15 cellular contexts compared by ENCODE assay signal in the genomic region with DNA sequence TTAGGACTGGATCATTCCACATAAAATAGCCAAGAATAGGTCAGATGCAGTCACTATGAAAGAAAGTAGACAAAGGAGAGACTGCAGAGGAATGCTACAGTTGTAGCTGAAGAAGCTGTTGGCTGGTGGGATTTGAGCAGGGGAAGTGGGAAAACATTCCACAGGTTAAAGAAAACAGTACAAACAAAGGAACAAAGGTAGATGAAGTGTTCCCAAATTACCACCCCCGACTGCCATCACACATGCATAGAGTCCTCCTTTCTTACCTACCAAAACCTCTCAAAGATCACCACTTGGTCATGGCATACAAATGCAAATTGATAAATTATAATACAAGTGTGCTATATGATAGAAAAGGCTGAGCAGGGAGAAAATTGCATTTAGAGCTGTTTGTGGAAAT. TPM values are rescaled to one million over a fixed set of nuclear protein-coding genes. Genes with fewer than 3 reads are reported as not detected.
A peak's percentile ranks its signal among the peaks of the same experiment; 100 is the strongest.
DNase-seq lines count a peak whose midpoint lies in the region; ATAC-seq and TF ChIP-seq lines count a peak whose summit lies in the region.
"Had no signal": no experiment of that assay in that cellular context is flagged by ENCODE, and none has a peak within 500 bp of the region (broad histone marks: within the 10 kb centered on the region; RNA-seq: fewer than 3 reads in every experiment).

No MANE protein-coding gene starts in this region.

- H3K27me3 ChIP-seq in cardiac muscle cell (no peaks in the 10 kb centered on the region), gastroesophageal sphincter (no peaks in the 10 kb centered on the region)
- no peaks in the 10 kb centered on the region for H3K27me3 ChIP-seq in naive thymus-derived CD4-positive, alpha-beta T cell (ENCODE audit: control insufficient read depth in 2 of 2, insufficient read depth in 2 of 2, low read length in 2 of 2)
- H3K27me3 ChIP-seq: heart right ventricle had no signal

- no peak for TF ChIP-seq POLR2A in gastroesophageal sphincter (IDR thresholded peaks at IDR 0.05)

- H3K4me1 Mint-ChIP-seq in naive thymus-derived CD4-positive, alpha-beta T cell = peaks cover 2 to 31% (median 13%) of the 10 kb centered on the region in 7 donors
- H3K4me1 Mint-ChIP-seq: activated CD8-positive, alpha-beta memory T cell treated with anti-CD3 and anti-CD28 coated beads, Interleukin-2, amount 10 ng/mL, durations not matched to agents 7 days and 5 days had no signal

- CTCF ChIA-PET in naive thymus-derived CD4-positive, alpha-beta T cell (lab: Charles Lee) = interaction anchor here (0.6 kb wide), 1 partner anchor 73 kb away, joined by 4 read pairs; no protein-coding TSS in a partner anchor

- H3K9me3 ChIP-seq in cardiac muscle cell (ENCODE audit: low read depth) = no peaks in the 10 kb centered on the region
- no peaks in the 10 kb centered on the region for H3K9me3 ChIP-seq in gastroesophageal sphincter
- no peaks in the 10 kb centered on the region for H3K9me3 ChIP-seq in naive thymus-derived CD4-positive, alpha-beta T cell (ENCODE audit: control insufficient read depth in 2 of 3, low read length in 3 of 3)
- H3K9me3 ChIP-seq: heart right ventricle had no signal

- ATAC-seq in left ventricle myocardium superior (no peak), gastroesophageal sphincter (no peak), GM19467 (IDR thresholded peaks at IDR 0.05; ENCODE audit: unreplicated experiment) (no peak)
- ATAC-seq in naive thymus-derived CD4-positive, alpha-beta T cell = no peak
- ATAC-seq: activated CD8-positive, alpha-beta memory T cell treated with anti-CD3 and anti-CD28 coated beads, Interleukin-2, amount 10 ng/mL, durations not matched to agents 7 days and 5 days had no signal

- H3K27me3 Mint-ChIP-seq in naive thymus-derived CD4-positive, alpha-beta T cell = no peaks in the 10 kb centered on the region
- H3K27me3 Mint-ChIP-seq: activated CD8-positive, alpha-beta memory T cell treated with anti-CD3 and anti-CD28 coated beads, Interleukin-2, amount 10 ng/mL, durations not matched to agents 7 days and 5 days had no signal

- peaks cover 0 to 28% (median 7%) of the 10 kb centered on the region in 5 donors for H3K36me3 Mint-ChIP-seq in naive thymus-derived CD4-positive, alpha-beta T cell

- no peak for TF ChIP-seq EP300 in gastroesophageal sphincter (IDR thresholded peaks at IDR 0.05)

- DNase-seq in cardiac muscle cell (ENCODE audit: low read depth in 1 of 2, low spot score in 1 of 2) (no peak), left ventricle myocardium superior (no peak), NCI-H1694 treated with DMSO at 0.1 percent for 48 hours (lab: John Stamatoyannopoulos, UW) (no peak), NCI-H1105 treated with DMSO at 0.1 percent for 48 hours (lab: John Stamatoyannopoulos, UW) (no peak)
- no peak for DNase-seq in naive thymus-derived CD4-positive, alpha-beta T cell
- no peak for DNase-seq in activated CD4-positive, alpha-beta T cell treated with anti-CD3 and anti-CD28 coated beads for 1 hour
- DNase-seq: activated CD8-positive, alpha-beta memory T cell treated with anti-CD3 and anti-CD28 coated beads, Interleukin-2, amount 10 ng/mL, durations not matched to agents 7 days and 5 days; activated effector memory CD4-positive, alpha-beta T cell treated with anti-CD3 and anti-CD28 coated beads, Interleukin-2, amount 50 U/mL, for 16 hours; amniotic stem cell; effector memory CD4-positive, alpha-beta T cell; left colon; stimulated activated CD4-positive, alpha-beta T cell treated with anti-CD3 and anti-CD28 coated beads, Interleukin-4, amount 100 ng/mL, for 24 hours had no signal

- WGBS in gastroesophageal sphincter (ENCODE audit: low coverage in 1 of 2), 2 donors = 25 to 76% methylated on average over 1 of the region's 1 CpG

- H3K4me3 Mint-ChIP-seq in naive thymus-derived CD4-positive, alpha-beta T cell = no peak overlapping the region
- H3K4me3 Mint-ChIP-seq: activated CD8-positive, alpha-beta memory T cell treated with anti-CD3 and anti-CD28 coated beads, Interleukin-2, amount 10 ng/mL, durations not matched to agents 7 days and 5 days had no signal

- H3K27ac ChIP-seq in cardiac muscle cell (peak overlapping the region; percentile 16), gastroesophageal sphincter (peak overlapping the region; percentile 39 to 85 (median 76))
- H3K27ac ChIP-seq in naive thymus-derived CD4-positive, alpha-beta T cell (ENCODE audit: low read depth, low read length) = no peak overlapping the region

- H3K9me3 Mint-ChIP-seq in naive thymus-derived CD4-positive, alpha-beta T cell = no peaks in the 10 kb centered on the region

- POLR2A ChIA-PET in naive thymus-derived CD4-positive, alpha-beta T cell (lab: Charles Lee) = no interaction called here

- intact Hi-C loops in left ventricle myocardium superior (cut with micrococcal nuclease) = no loop called here
- intact Hi-C loops in naive thymus-derived CD4-positive, alpha-beta T cell (cut with micrococcal nuclease) = no loop called here

- peaks cover 13% of the 10 kb centered on the region for H3K36me3 ChIP-seq in cardiac muscle cell
- H3K36me3 ChIP-seq in gastroesophageal sphincter = peaks cover 4 to 69% of the 10 kb centered on the region in 2 donors
- no peaks in the 10 kb centered on the region for H3K36me3 ChIP-seq in naive thymus-derived CD4-positive, alpha-beta T cell (ENCODE audit: control insufficient read depth in 2 of 3, insufficient read depth in 3 of 3, low read length in 3 of 3)

- H3K4me3 ChIP-seq in cardiac muscle cell (no peak overlapping the region), gastroesophageal sphincter (no peak overlapping the region)
- H3K4me3 ChIP-seq in naive thymus-derived CD4-positive, alpha-beta T cell (ENCODE audit: low read length) = no peak overlapping the region
- H3K4me3 ChIP-seq: heart right ventricle had no signal

- H3K4me1 ChIP-seq in cardiac muscle cell (ENCODE audit: low read depth) (peaks cover 19% of the 10 kb centered on the region), gastroesophageal sphincter (peaks cover 15 to 44% (median 19%) of the 10 kb centered on the region in 3 donors)
- no peaks in the 10 kb centered on the region for H3K4me1 ChIP-seq in naive thymus-derived CD4-positive, alpha-beta T cell (ENCODE audit: control insufficient read depth in 2 of 2, insufficient read depth in 2 of 2, low read length in 2 of 2)

- H3K27ac Mint-ChIP-seq in naive thymus-derived CD4-positive, alpha-beta T cell = peak overlapping the region in 6 of 9 donors; percentile 9 to 81 (median 25)
- H3K27ac Mint-ChIP-seq: activated CD8-positive, alpha-beta memory T cell treated with anti-CD3 and anti-CD28 coated beads, Interleukin-2, amount 10 ng/mL, durations not matched to agents 7 days and 5 days had no signal

- TF ChIP-seq CTCF in cardiac muscle cell (IDR thresholded peaks at IDR 0.05; ENCODE audit: low read depth, low read length) = no peak
- no peak for TF ChIP-seq CTCF in gastroesophageal sphincter (IDR thresholded peaks at IDR 0.05)

RNA-seq across cellular contexts. Expression of a gene that starts 41.9 kb away (rescaled TPM):
- total RNA-seq in cardiac muscle cell (112 and 250 TPM in 2 replicates), left ventricle myocardium superior (314 TPM), gastroesophageal sphincter (100 to 1,000 TPM in 3 of 4 donors, 10 to 100 TPM in 1; 79.3 to 246 (median 148) TPM)
- 175 and 199 TPM in 2 replicates for polyA plus RNA-seq in cardiac muscle cell
- total RNA-seq in naive thymus-derived CD4-positive, alpha-beta T cell = 10 to 100 TPM; 44.5 to 69.3 (median 53.7) TPM
- polyA plus RNA-seq in naive thymus-derived CD4-positive, alpha-beta T cell = 10 to 100 TPM; 50.8 to 72.4 TPM
